1 cellular context compared by ENCODE assay signal in the genomic region with DNA sequence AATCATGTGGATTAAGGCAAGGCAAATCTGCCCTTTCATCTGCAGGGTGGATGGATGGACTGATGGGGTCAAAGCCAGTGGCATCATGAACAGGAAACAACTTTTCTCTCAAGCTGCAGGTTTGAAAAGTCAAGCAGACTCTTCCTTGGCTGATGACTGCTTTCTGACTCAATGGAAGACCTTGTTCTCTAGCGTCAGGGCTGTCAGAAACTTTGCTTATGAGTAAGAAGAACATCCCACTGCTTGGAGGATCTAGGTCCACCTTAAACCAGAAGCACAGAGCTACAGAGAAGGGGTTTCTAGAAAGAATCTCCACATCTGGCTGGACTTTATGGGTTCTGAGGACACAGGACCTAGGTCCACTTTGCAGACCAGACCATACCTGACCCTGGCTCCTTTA.
TF ChIP-seq lines count a peak whose summit lies in the region.

No MANE protein-coding gene starts in this region.

TF ChIP-seq in HepG2, 621 proteins besides CTCF, POLR2A, EP300 and RAD21:
- TF ChIP-seq, protein P1, sequence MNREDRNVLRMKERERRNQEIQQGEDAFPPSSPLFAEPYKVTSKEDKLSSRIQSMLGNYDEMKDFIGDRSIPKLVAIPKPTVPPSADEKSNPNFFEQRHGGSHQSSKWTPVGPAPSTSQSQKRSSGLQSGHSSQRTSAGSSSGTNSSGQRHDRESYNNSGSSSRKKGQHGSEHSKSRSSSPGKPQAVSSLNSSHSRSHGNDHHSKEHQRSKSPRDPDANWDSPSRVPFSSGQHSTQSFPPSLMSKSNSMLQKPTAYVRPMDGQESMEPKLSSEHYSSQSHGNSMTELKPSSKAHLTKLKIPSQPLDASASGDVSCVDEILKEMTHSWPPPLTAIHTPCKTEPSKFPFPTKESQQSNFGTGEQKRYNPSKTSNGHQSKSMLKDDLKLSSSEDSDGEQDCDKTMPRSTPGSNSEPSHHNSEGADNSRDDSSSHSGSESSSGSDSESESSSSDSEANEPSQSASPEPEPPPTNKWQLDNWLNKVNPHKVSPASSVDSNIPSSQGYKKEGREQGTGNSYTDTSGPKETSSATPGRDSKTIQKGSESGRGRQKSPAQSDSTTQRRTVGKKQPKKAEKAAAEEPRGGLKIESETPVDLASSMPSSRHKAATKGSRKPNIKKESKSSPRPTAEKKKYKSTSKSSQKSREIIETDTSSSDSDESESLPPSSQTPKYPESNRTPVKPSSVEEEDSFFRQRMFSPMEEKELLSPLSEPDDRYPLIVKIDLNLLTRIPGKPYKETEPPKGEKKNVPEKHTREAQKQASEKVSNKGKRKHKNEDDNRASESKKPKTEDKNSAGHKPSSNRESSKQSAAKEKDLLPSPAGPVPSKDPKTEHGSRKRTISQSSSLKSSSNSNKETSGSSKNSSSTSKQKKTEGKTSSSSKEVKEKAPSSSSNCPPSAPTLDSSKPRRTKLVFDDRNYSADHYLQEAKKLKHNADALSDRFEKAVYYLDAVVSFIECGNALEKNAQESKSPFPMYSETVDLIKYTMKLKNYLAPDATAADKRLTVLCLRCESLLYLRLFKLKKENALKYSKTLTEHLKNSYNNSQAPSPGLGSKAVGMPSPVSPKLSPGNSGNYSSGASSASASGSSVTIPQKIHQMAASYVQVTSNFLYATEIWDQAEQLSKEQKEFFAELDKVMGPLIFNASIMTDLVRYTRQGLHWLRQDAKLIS (CRISPR knock-in tag; IDR thresholded peaks at IDR 0.05): no peak
- TF ChIP-seq ZFP36L2 (CRISPR knock-in tag; IDR thresholded peaks at IDR 0.05) (no peak), ZZZ3 (CRISPR knock-in tag; IDR thresholded peaks at IDR 0.05; ENCODE audit: borderline replicate concordance) (no peak), RCOR2 (CRISPR knock-in tag; IDR thresholded peaks at IDR 0.05) (no peak), ERF (CRISPR knock-in tag; IDR thresholded peaks at IDR 0.05) (no peak), CHCHD3 (CRISPR knock-in tag; IDR thresholded peaks at IDR 0.05) (no peak), PPARG (CRISPR knock-in tag; conservative IDR thresholded peaks at IDR 0.05) (no peak), ZFAT (CRISPR knock-in tag; conservative IDR thresholded peaks at IDR 0.05) (no peak)
- TF ChIP-seq, protein P2, sequence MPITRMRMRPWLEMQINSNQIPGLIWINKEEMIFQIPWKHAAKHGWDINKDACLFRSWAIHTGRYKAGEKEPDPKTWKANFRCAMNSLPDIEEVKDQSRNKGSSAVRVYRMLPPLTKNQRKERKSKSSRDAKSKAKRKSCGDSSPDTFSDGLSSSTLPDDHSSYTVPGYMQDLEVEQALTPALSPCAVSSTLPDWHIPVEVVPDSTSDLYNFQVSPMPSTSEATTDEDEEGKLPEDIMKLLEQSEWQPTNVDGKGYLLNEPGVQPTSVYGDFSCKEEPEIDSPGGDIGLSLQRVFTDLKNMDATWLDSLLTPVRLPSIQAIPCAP (CRISPR knock-in tag; IDR thresholded peaks at IDR 0.05; ENCODE audit: low read depth): no peak
- TF ChIP-seq, protein P3, sequence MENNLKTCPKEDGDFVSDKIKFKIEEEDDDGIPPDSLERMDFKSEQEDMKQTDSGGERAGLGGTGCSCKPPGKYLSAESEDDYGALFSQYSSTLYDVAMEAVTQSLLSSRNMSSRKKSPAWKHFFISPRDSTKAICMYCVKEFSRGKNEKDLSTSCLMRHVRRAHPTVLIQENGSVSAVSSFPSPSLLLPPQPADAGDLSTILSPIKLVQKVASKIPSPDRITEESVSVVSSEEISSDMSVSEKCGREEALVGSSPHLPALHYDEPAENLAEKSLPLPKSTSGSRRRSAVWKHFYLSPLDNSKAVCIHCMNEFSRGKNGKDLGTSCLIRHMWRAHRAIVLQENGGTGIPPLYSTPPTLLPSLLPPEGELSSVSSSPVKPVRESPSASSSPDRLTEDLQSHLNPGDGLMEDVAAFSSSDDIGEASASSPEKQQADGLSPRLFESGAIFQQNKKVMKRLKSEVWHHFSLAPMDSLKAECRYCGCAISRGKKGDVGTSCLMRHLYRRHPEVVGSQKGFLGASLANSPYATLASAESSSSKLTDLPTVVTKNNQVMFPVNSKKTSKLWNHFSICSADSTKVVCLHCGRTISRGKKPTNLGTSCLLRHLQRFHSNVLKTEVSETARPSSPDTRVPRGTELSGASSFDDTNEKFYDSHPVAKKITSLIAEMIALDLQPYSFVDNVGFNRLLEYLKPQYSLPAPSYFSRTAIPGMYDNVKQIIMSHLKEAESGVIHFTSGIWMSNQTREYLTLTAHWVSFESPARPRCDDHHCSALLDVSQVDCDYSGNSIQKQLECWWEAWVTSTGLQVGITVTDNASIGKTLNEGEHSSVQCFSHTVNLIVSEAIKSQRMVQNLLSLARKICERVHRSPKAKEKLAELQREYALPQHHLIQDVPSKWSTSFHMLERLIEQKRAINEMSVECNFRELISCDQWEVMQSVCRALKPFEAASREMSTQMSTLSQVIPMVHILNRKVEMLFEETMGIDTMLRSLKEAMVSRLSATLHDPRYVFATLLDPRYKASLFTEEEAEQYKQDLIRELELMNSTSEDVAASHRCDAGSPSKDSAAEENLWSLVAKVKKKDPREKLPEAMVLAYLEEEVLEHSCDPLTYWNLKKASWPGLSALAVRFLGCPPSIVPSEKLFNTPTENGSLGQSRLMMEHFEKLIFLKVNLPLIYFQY (CRISPR knock-in tag; IDR thresholded peaks at IDR 0.05; ENCODE audit: borderline replicate concordance): no peak
